In the genomic region with DNA sequence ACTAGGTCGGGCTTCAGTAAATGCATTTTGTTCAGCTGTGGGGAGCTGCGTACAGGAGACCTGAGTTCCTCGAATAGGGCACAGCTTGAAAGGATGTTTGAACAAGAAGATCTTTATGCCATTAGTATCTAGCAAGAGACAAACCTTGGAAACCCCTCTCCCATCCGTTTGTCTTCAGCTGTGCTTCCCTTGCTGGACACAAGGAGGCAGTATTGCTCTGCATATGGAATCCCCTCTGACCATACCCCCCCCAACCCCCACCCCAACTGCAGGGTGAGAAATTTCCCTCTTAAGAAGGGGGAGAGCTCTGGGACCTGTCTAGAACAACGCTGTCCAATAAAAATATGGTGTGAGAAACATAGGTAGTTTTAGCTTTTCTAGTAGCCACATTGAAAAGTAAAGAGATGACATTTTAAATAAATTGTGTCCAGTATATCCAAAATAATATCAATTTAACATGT, we compare ENCODE assay signal across 8 cellular contexts. TPM values are rescaled to one million over a fixed set of nuclear protein-coding genes. Genes with fewer than 3 reads are reported as not detected.
DNase-seq lines count a peak whose midpoint lies in the region; ATAC-seq and TF ChIP-seq lines count a peak whose summit lies in the region.

No MANE protein-coding gene starts in this region.

- H3K56ac ChIP-seq in mesendoderm (ENCODE audit: low read length): peak overlapping the region; percentile 98

- H2AFZ ChIP-seq in GM23338: no peak overlapping the region

- no peak overlapping the region for H2BK5ac ChIP-seq in mesendoderm (ENCODE audit: low read length)

- no peak overlapping the region for H3K4ac ChIP-seq in mesendoderm (ENCODE audit: low read depth, low read length)

- H4K20me1 ChIP-seq in GM23338 (replicated peaks; ENCODE audit: insufficient read depth): peaks cover 22% of the 10 kb centered on the region

- no CpG with 5 or more reads among the region's 5 CpGs for WGBS in mesendoderm (ENCODE audit: extremely low coverage, insufficient coverage, low lambda C conversion rate)

- no peak overlapping the region for H4K8ac ChIP-seq in mesendoderm (ENCODE audit: low read depth, low read length)

- peak overlapping the region; percentile 87 for H3K4me3 Mint-ChIP-seq in GM23338

- H4K5ac ChIP-seq in mesendoderm (ENCODE audit: low read length): no peak overlapping the region

- H3K18ac ChIP-seq in mesendoderm (ENCODE audit: low read length): no peak overlapping the region

- ATAC-seq in GM23338 (peak; percentile 11), GM21529 (IDR thresholded peaks at IDR 0.05; ENCODE audit: unreplicated experiment) (no peak)

- peaks cover 23% of the 10 kb centered on the region for H3K4me1 ChIP-seq in GM23338 (ENCODE audit: insufficient read depth)
- H3K4me1 ChIP-seq in mesendoderm (ENCODE audit: control insufficient read depth, low read depth, low read length): peaks cover 7% of the 10 kb centered on the region

- peak; percentile 85 for TF ChIP-seq CTCF in AG09309 (IDR thresholded peaks at IDR 0.05; ENCODE audit: control insufficient read depth, insufficient read depth, low read depth, low read length, missing control alignments)
- TF ChIP-seq CTCF in GM23338 (conservative IDR thresholded peaks at IDR 0.05; ENCODE audit: low read depth in 2 of 2): peak; percentile 75 to 84

- H3K27me3 Mint-ChIP-seq in GM23338 (ENCODE audit: insufficient read depth, low read depth, poor library complexity): peaks cover 21% of the 10 kb centered on the region

- H3K27me3 ChIP-seq in GM23338 (ENCODE audit: insufficient read depth) (no peaks in the 10 kb centered on the region), mesendoderm (ENCODE audit: insufficient read depth, low read length, poor library complexity) (no peaks in the 10 kb centered on the region)

- H3K27ac ChIP-seq in GM23338 (ENCODE audit: low read depth) (no peak overlapping the region), mesendoderm (ENCODE audit: low read depth, low read length) (no peak overlapping the region)

- no peaks in the 10 kb centered on the region for H3K9me3 Mint-ChIP-seq in GM23338

- H3K4me3 ChIP-seq in AG09309 (ENCODE audit: control insufficient read depth, low read depth, low read length) (peak overlapping the region; percentile 89), GM23338 (peak overlapping the region; percentile 92), mesendoderm (ENCODE audit: low read length) (peak overlapping the region; percentile 93)

- peaks cover 25% of the 10 kb centered on the region for H3K4me1 Mint-ChIP-seq in GM23338

- H3K36me3 ChIP-seq in GM23338 (ENCODE audit: insufficient read depth) (no peaks in the 10 kb centered on the region), mesendoderm (ENCODE audit: control insufficient read depth, insufficient read depth, low read length) (no peaks in the 10 kb centered on the region)

- peak overlapping the region; percentile 97 for H3K9ac ChIP-seq in mesendoderm (ENCODE audit: low read length)

- H2BK15ac ChIP-seq in mesendoderm (replicated peaks; ENCODE audit: low read depth): no peak overlapping the region

- no peak overlapping the region for H3K27ac Mint-ChIP-seq in GM23338

- peaks cover 19% of the 10 kb centered on the region for H3K79me1 ChIP-seq in mesendoderm (ENCODE audit: low read length)

- peaks cover 39% of the 10 kb centered on the region for H3K79me2 ChIP-seq in GM23338 (replicated peaks; ENCODE audit: insufficient read depth)
- peaks cover 8% of the 10 kb centered on the region for H3K79me2 ChIP-seq in mesendoderm (ENCODE audit: control insufficient read depth, insufficient read depth, low read length)

- H3K4me2 ChIP-seq in GM23338 (peak overlapping the region; percentile 91), mesendoderm (ENCODE audit: low read length) (peak overlapping the region; percentile 73)

- H3K9me2 ChIP-seq in GM23338 (ENCODE audit: insufficient read depth): no peaks in the 10 kb centered on the region

- peaks cover 16% of the 10 kb centered on the region for H3F3A ChIP-seq in GM23338 (replicated peaks; ENCODE audit: low read depth)

- H2BK120ac ChIP-seq in mesendoderm (ENCODE audit: low read depth, low read length): no peak overlapping the region

- H3K23ac ChIP-seq in mesendoderm (ENCODE audit: low read length): no peak overlapping the region

- peaks cover 33% of the 10 kb centered on the region for H3K36me3 Mint-ChIP-seq in GM23338 (ENCODE audit: low read depth)

- DNase-seq in AG09309 (ENCODE audit: low read depth): no peak
- peak; percentile 84 for DNase-seq in GM23338 (ENCODE audit: low spot score)
- DNase-seq in NCI-H524 treated with DMSO at 0.1 percent for 48 hours (lab: John Stamatoyannopoulos, UW): peak; percentile 33
- peak; percentile 72 for DNase-seq in activated CD4-positive, alpha-beta T cell treated with anti-CD3 and anti-CD28 coated beads, Interleukin-2, amount 50 U/mL, for 4 hours
- DNase-seq in ecto neural progenitor cell (ENCODE audit: low spot score): peak; percentile 84
- DNase-seq in mesendoderm: peak; percentile 88
- peak; percentile 44 for DNase-seq in stimulated activated CD8-positive, alpha-beta memory T cell treated with anti-CD3 and anti-CD28 coated beads, Interleukin-12 subunit alpha, Interleukin-12 subunit beta, amount 100 ng/mL, for 4 hours (ENCODE audit: low read depth)

- H2AK5ac ChIP-seq in mesendoderm (ENCODE audit: low read length): no peak overlapping the region

TF ChIP-seq in GM23338, 12 proteins besides CTCF, POLR2A, EP300 and RAD21:
- TF ChIP-seq REST (IDR thresholded peaks at IDR 0.05; ENCODE audit: unreplicated experiment) (no peak), NANOG (IDR thresholded peaks at IDR 0.05; ENCODE audit: borderline replicate concordance) (no peak), EZH2 (IDR thresholded peaks at IDR 0.05; ENCODE audit: low read depth, unreplicated experiment) (no peak), CREB1 (CRISPR knock-in tag; IDR thresholded peaks at IDR 0.05; ENCODE audit: low read depth) (no peak), POLR2AphosphoS5 (IDR thresholded peaks at IDR 0.05; ENCODE audit: low read depth) (no peak), ZNF331 (CRISPR knock-in tag; IDR thresholded peaks at IDR 0.05; ENCODE audit: low read depth) (no peak), STAT1 (IDR thresholded peaks at IDR 0.05; ENCODE audit: unreplicated experiment) (no peak)

RNA-seq across cellular contexts. Expression of gene MRM1, which starts 1.6 kb away (rescaled TPM):
- 20.4 and 22.9 TPM in 2 replicates for total RNA-seq in GM23338 (2014; rRNA removed; shearing (Covaris generic))
- 7.6 and 8.4 TPM in 2 replicates for polyA plus RNA-seq in GM23338 (2016; fragmentation: Nextera tagmentation; extraction: Ambion mirVana)
- 4.0 TPM for polyA plus RNA-seq in mesendoderm (2013, experiment 1 of 2)
- polyA plus RNA-seq in mesendoderm (2013, experiment 2 of 2): 4.0 TPM

RNA-seq across cellular contexts. Expression of gene DHRS11, which starts 11.3 kb away (rescaled TPM):
- total RNA-seq in GM23338 (2014; rRNA removed; shearing (Covaris generic)): 36.7 and 39.6 TPM in 2 replicates
- polyA plus RNA-seq in GM23338 (2016; fragmentation: Nextera tagmentation; extraction: Ambion mirVana): 20.4 and 23.4 TPM in 2 replicates
- polyA plus RNA-seq in mesendoderm (2013, experiment 1 of 2): 15.6 TPM
- polyA plus RNA-seq in mesendoderm (2013, experiment 2 of 2): 14.9 TPM

RNA-seq across cellular contexts. Expression of gene GGNBP2, which starts 58.2 kb away (rescaled TPM):
- total RNA-seq in GM23338 (2014; rRNA removed; shearing (Covaris generic)): 37.9 and 41.2 TPM in 2 replicates
- polyA plus RNA-seq in GM23338 (2016; fragmentation: Nextera tagmentation; extraction: Ambion mirVana): 32.0 and 40.7 TPM in 2 replicates
- 38.9 TPM for polyA plus RNA-seq in mesendoderm (2013, experiment 1 of 2)
- polyA plus RNA-seq in mesendoderm (2013, experiment 2 of 2): 38.1 TPM
